8 cellular contexts compared by ENCODE assay signal in genomic region chr7:139035588-139036353, GRCh38. TPM values are rescaled to one million over a fixed set of nuclear protein-coding genes. Genes with fewer than 3 reads are reported as not detected.
DNase-seq lines count a peak whose midpoint lies in the region; ATAC-seq and TF ChIP-seq lines count a peak whose summit lies in the region.

TSS of gene ZC3HAV1L (minus strand) at chr7:139036042. CDS start at chr7:139036017, 25 bp downstream.

- intact Hi-C loops in A673 (cut with micrococcal nuclease; ENCODE audit: unreplicated experiment), result no loop called here
- intact Hi-C loops in activated CD4-positive, alpha-beta T cell treated with anti-CD3 and anti-CD28 coated beads for 36 hours (cut with DNase I, micrococcal nuclease), result loop anchor here (1.0 to 5.0 kb wide), 3 partner anchors 9 to 307 kb away; partner anchors contain the start of genes FMC1 (in 1 of the 2) and UBN2 (in 1 of the 2)

- BruUV-seq in A673 (replicated peaks; lab: Mats Ljungman, UMichigan), result no TSS peak

- no peaks in the 10 kb centered on the region for H3K27me3 Mint-ChIP-seq in activated CD4-positive, alpha-beta T cell treated with anti-CD3 and anti-CD28 coated beads for 36 hours

- H3K9me3 Mint-ChIP-seq in activated CD4-positive, alpha-beta T cell treated with anti-CD3 and anti-CD28 coated beads for 36 hours (ENCODE audit: low read depth), result no peaks in the 10 kb centered on the region

- no peak for TF ChIP-seq RAD21 in liver (IDR thresholded peaks at IDR 0.05)

- peak within 1 kb of the TSS; percentile 82 for H3K4me3 Mint-ChIP-seq in activated CD4-positive, alpha-beta T cell treated with anti-CD3 and anti-CD28 coated beads for 36 hours

- H3K9ac ChIP-seq in liver (ENCODE audit: low read depth in 1 of 2, low read length in 2 of 2), result no peak within 1 kb of the TSS

- peaks cover 26% of the 10 kb centered on the region for H3K36me3 Mint-ChIP-seq in activated CD4-positive, alpha-beta T cell treated with anti-CD3 and anti-CD28 coated beads for 36 hours (ENCODE audit: low read depth)

- POLR2A ChIA-PET in A673 (lab: Charles Lee; ENCODE audit: low non-redundant PET), result interaction anchor here (0.6 kb wide), 1 partner anchor 23 kb away, joined by 3 read pairs; no protein-coding TSS in a partner anchor
- POLR2A ChIA-PET in activated CD4-positive, alpha-beta T cell treated with anti-CD3 and anti-CD28 coated beads for 36 hours (lab: Charles Lee), result no interaction called here

- peak within 1 kb of the TSS; percentile 93 for H3K4me3 ChIP-seq in A673 (ENCODE audit: low read depth, low read length, poor library complexity, severe bottlenecking)
- H3K4me3 ChIP-seq in liver (ENCODE audit: low read depth in 1 of 3, low read length in 3 of 3), result peak within 1 kb of the TSS; percentile 47 to 70 (median 63)

- CTCF ChIA-PET in A673 (lab: Charles Lee), result no interaction called here
- CTCF ChIA-PET in activated CD4-positive, alpha-beta T cell treated with anti-CD3 and anti-CD28 coated beads for 36 hours (lab: Charles Lee), result interaction anchor here (0.5 to 1.8 kb wide), 4 partner anchors 10 to 40 kb away, joined by 3 to 6 read pairs (median 4); no protein-coding TSS in a partner anchor

- no peaks in the 10 kb centered on the region for H3K9me3 ChIP-seq in A673 (ENCODE audit: low read depth, low read length, poor library complexity, severe bottlenecking)
- no peaks in the 10 kb centered on the region for H3K9me3 ChIP-seq in liver (ENCODE audit: control insufficient read depth in 4 of 4, low read length in 3 of 4)

- WGBS in liver, result 5% methylated on average over 81 of the region's 81 CpGs

- peak within 1 kb of the TSS; percentile 88 for H3K27ac Mint-ChIP-seq in activated CD4-positive, alpha-beta T cell treated with anti-CD3 and anti-CD28 coated beads for 36 hours

- TF ChIP-seq CTCF in A673 (conservative IDR thresholded peaks at IDR 0.05; ENCODE audit: low read depth, low read length), result no peak
- TF ChIP-seq CTCF in liver (IDR thresholded peaks at IDR 0.05; ENCODE audit: low read depth, low read length, missing input control), result no peak

- ATAC-seq in GM18508 (IDR thresholded peaks at IDR 0.05; ENCODE audit: insufficient read depth, unreplicated experiment), result peak; percentile 66
- peak; percentile 66 for ATAC-seq in HG02938 (IDR thresholded peaks at IDR 0.05; ENCODE audit: unreplicated experiment)
- ATAC-seq in activated CD4-positive, alpha-beta T cell treated with anti-CD3 and anti-CD28 coated beads for 36 hours, result peak; percentile 96

- H3K27me3 ChIP-seq in A673 (replicated peaks; ENCODE audit: insufficient read depth, low read depth, low read length, poor library complexity) (no peaks in the 10 kb centered on the region), liver (ENCODE audit: control insufficient read depth in 4 of 4, insufficient read depth in 4 of 4, low read length in 3 of 4) (no peaks in the 10 kb centered on the region)

- H3K27ac ChIP-seq in A673 (ENCODE audit: low read depth, low read length, poor library complexity, severe bottlenecking) (peak within 1 kb of the TSS; percentile 95), liver (ENCODE audit: low read depth in 1 of 2, low read length in 2 of 2) (peak within 1 kb of the TSS; percentile 54 to 70)

- H3K36me3 ChIP-seq in A673 (ENCODE audit: insufficient read depth, low read length, poor library complexity, severe bottlenecking) (peaks cover 30% of the 10 kb centered on the region), liver (ENCODE audit: control insufficient read depth in 4 of 4, insufficient read depth in 3 of 4, low read depth in 1 of 4, low read length in 3 of 4) (no peaks in the 10 kb centered on the region)

- DNase-seq in A673 (ENCODE audit: low spot score) (peak; percentile 86), NCI-H2081 (lab: John Stamatoyannopoulos, UW) (peak; percentile 77 to 85), dermis blood vessel endothelial cell (peak; percentile 81)
- DNase-seq in activated CD4-positive, alpha-beta T cell treated with anti-CD3 and anti-CD28 coated beads for 36 hours, result peak; percentile 83
- peak; percentile 22 for DNase-seq in stimulated activated CD8-positive, alpha-beta memory T cell treated with anti-CD3 and anti-CD28 coated beads, Interleukin-12 subunit alpha, Interleukin-12 subunit beta, amount 100 ng/mL, for 4 hours (ENCODE audit: low read depth)

- peaks cover 7% of the 10 kb centered on the region for H3K4me1 ChIP-seq in A673 (ENCODE audit: insufficient read depth, low read length, poor library complexity, severe bottlenecking)
- peaks cover 0 to 9% (median 6%) of the 10 kb centered on the region in 4 donors for H3K4me1 ChIP-seq in liver (ENCODE audit: control insufficient read depth in 4 of 4, insufficient read depth in 4 of 4, low read length in 3 of 4)

- peaks cover 22% of the 10 kb centered on the region for H3K4me1 Mint-ChIP-seq in activated CD4-positive, alpha-beta T cell treated with anti-CD3 and anti-CD28 coated beads for 36 hours

TF ChIP-seq in liver, 16 proteins besides CTCF, POLR2A, EP300 and RAD21:
- TF ChIP-seq EGR1 (IDR thresholded peaks at IDR 0.05; ENCODE audit: low read depth in 2 of 2), result no peak
- TF ChIP-seq NR2F2 (IDR thresholded peaks at IDR 0.05), result no peak
- no peak for TF ChIP-seq FOXA1 (IDR thresholded peaks at IDR 0.05)
- no peak for TF ChIP-seq REST (IDR thresholded peaks at IDR 0.05)
- TF ChIP-seq ATF3 (IDR thresholded peaks at IDR 0.05), result no peak
- no peak for TF ChIP-seq TAF1 (conservative IDR thresholded peaks at IDR 0.05)
- no peak for TF ChIP-seq YY1 (IDR thresholded peaks at IDR 0.05)
- TF ChIP-seq SP1 (IDR thresholded peaks at IDR 0.05), result no peak
- no peak for TF ChIP-seq MAX (IDR thresholded peaks at IDR 0.05)
- no peak for TF ChIP-seq GABPA (IDR thresholded peaks at IDR 0.05 in 1 of 2, conservative IDR thresholded peaks at IDR 0.05 in 1 of 2)
- no peak for TF ChIP-seq JUND (IDR thresholded peaks at IDR 0.05)

RNA-seq across cellular contexts. Expression of gene ZC3HAV1L, which starts in this region (rescaled TPM):
- total RNA-seq in A673 (2021) (35.3 and 36.5 TPM in 2 replicates), dermis blood vessel endothelial cell (16.4 and 20.8 TPM in 2 replicates), liver (10 to 100 TPM in 1 of 2 donors, 1 to 10 TPM in 1; 3.1 to 16.2 TPM)
- total RNA-seq in activated CD4-positive, alpha-beta T cell treated with anti-CD3 and anti-CD28 coated beads for 36 hours, result 10 to 100 TPM; 19.8 to 23.2 TPM
- polyA plus RNA-seq in liver, result under 1 TPM; 0.19 to 0.63 TPM

Comparison
In these comparisons a context has a peak if more than half of its experiments do, and no peak if none do; other contexts are left out.
1. Peak in every context shown above with its lines: DNase-seq, ATAC-seq, H3K4me3 ChIP-seq and H3K27ac ChIP-seq.
2. DNase-seq: peak in every context shown above with its lines; median percentile 86 in A673; 83 in activated CD4-positive, alpha-beta T cell treated with anti-CD3 and anti-CD28 coated beads for 36 hours; 81 in NCI-H2081; 81 in dermis blood vessel endothelial cell; 22 in stimulated activated CD8-positive, alpha-beta memory T cell treated with anti-CD3 and anti-CD28 coated beads, Interleukin-12 subunit alpha, Interleukin-12 subunit beta, amount 100 ng/mL, for 4 hours.